ENCODE assay signal across 8 cellular contexts in the genomic region with DNA sequence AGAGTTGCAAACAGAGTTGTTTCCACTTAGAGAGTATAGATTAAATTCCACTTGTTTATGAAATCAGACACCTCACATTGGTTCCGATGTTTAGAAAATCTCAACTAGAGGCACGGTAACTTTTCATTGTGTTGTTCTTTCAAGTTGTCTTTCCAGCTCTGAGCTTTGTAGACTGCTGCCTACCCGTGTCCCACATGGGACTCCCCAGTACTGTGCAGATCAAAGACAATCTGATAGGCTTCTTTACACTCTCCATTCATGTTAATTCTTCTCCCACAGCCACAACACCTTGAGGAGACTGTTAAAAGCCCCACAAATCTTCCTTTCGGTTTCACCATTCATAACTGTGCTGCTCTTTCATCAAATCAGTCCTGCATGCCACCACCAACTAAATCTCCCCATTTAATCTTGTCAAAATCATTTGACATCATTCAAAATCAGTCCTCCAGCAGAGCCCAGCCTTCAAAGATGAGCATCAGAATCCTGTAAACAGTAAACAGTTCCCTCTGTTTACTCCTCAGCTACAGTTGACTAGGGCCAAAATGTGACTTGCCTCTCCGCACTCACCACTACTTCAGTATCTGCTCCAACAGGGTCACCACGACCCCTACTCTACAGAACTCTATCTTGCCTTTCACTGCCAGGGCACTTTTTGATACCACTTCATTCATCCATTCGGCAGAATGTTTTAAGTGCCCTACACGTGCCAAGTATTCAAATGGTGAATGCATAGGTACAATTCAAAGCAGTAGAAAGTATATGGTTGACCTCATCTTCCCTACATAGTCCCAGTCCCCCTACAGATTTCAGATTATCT. TPM values are rescaled to one million over a fixed set of nuclear protein-coding genes. Genes with fewer than 3 reads are reported as not detected.
DNase-seq lines count a peak whose midpoint lies in the region; ATAC-seq lines count a peak whose summit lies in the region.

No MANE protein-coding gene starts in this region.

- peak overlapping the region; percentile 75 for H3K4me3 Mint-ChIP-seq in natural killer cell treated with Interleukin-12 subunit alpha and Interleukin-12 subunit beta and Interleukin-15 and Interleukin-18, amount 100 ng/mL, for 72 hours

- peak in 1 of 2 donors; percentile 36 for DNase-seq in activated naive CD4-positive, alpha-beta T cell treated with anti-CD3 and anti-CD28 coated beads, Interleukin-2, amount 50 U/mL, for 72 hours (ENCODE audit: low spot score in 2 of 2)
- DNase-seq in natural killer cell treated with Interleukin-12 subunit alpha and Interleukin-12 subunit beta and Interleukin-15 and Interleukin-18, amount 100 ng/mL, for 72 hours (ENCODE audit: low spot score) = no peak
- DNase-seq in midbrain (lab: John Stamatoyannopoulos, UW) (no peak), NCI-H748 treated with DMSO at 0.1 percent for 48 hours (lab: John Stamatoyannopoulos, UW) (no peak), ureter (ENCODE audit: low spot score) (no peak), OCI-M1 (lab: John Stamatoyannopoulos, UW) (no peak)

- no peaks in the 10 kb centered on the region for H3K27me3 Mint-ChIP-seq in natural killer cell treated with Interleukin-12 subunit alpha and Interleukin-12 subunit beta and Interleukin-15 and Interleukin-18, amount 100 ng/mL, for 72 hours

- peak overlapping the region; percentile 10 to 15 for H3K27ac Mint-ChIP-seq in activated naive CD4-positive, alpha-beta T cell treated with anti-CD3 and anti-CD28 coated beads, Interleukin-2, amount 50 U/mL, for 72 hours
- peak overlapping the region; percentile 6 to 21 for H3K27ac Mint-ChIP-seq in natural killer cell treated with Interleukin-12 subunit alpha and Interleukin-12 subunit beta and Interleukin-15 and Interleukin-18, amount 100 ng/mL, for 72 hours

- H3K9me3 Mint-ChIP-seq in activated naive CD4-positive, alpha-beta T cell treated with anti-CD3 and anti-CD28 coated beads, Interleukin-2, amount 50 U/mL, for 72 hours = no peaks in the 10 kb centered on the region
- H3K9me3 Mint-ChIP-seq in natural killer cell treated with Interleukin-12 subunit alpha and Interleukin-12 subunit beta and Interleukin-15 and Interleukin-18, amount 100 ng/mL, for 72 hours = no peaks in the 10 kb centered on the region

- peaks cover 0 to 11% of the 10 kb centered on the region in 2 donors for H3K36me3 Mint-ChIP-seq in activated naive CD4-positive, alpha-beta T cell treated with anti-CD3 and anti-CD28 coated beads, Interleukin-2, amount 50 U/mL, for 72 hours
- H3K36me3 Mint-ChIP-seq in natural killer cell treated with Interleukin-12 subunit alpha and Interleukin-12 subunit beta and Interleukin-15 and Interleukin-18, amount 100 ng/mL, for 72 hours = peaks cover 6% of the 10 kb centered on the region

- peaks cover 55 to 62% of the 10 kb centered on the region in 2 donors for H3K4me1 Mint-ChIP-seq in natural killer cell treated with Interleukin-12 subunit alpha and Interleukin-12 subunit beta and Interleukin-15 and Interleukin-18, amount 100 ng/mL, for 72 hours (ENCODE audit: low read depth in 2 of 2)

- ATAC-seq in GM19023 (IDR thresholded peaks at IDR 0.05; ENCODE audit: unreplicated experiment) = peak; percentile 79
- ATAC-seq in HG03095 (IDR thresholded peaks at IDR 0.05; ENCODE audit: unreplicated experiment) = peak; percentile 65
- peak; percentile 87 to 95 for ATAC-seq in activated naive CD4-positive, alpha-beta T cell treated with anti-CD3 and anti-CD28 coated beads, Interleukin-2, amount 50 U/mL, for 72 hours
- peak; percentile 87 to 89 for ATAC-seq in natural killer cell treated with Interleukin-12 subunit alpha and Interleukin-12 subunit beta and Interleukin-15 and Interleukin-18, amount 100 ng/mL, for 72 hours

RNA-seq across cellular contexts. Expression of gene ANXA2, which starts 8.3 kb away (rescaled TPM):
- total RNA-seq in activated naive CD4-positive, alpha-beta T cell treated with anti-CD3 and anti-CD28 coated beads, Interleukin-2, amount 50 U/mL, for 72 hours = 10 to 100 TPM; 28.8 to 92.4 TPM
- total RNA-seq in natural killer cell treated with Interleukin-12 subunit alpha and Interleukin-12 subunit beta and Interleukin-15 and Interleukin-18, amount 100 ng/mL, for 72 hours = 100 to 1,000 TPM in 1 of 2 donors, 10 to 100 TPM in 1; 95.1 to 137 TPM
- total RNA-seq in ureter = 684 TPM
